Comparison of ENCODE assay signal across 17 cellular contexts in genomic region chr6:111354751-111355150, GRCh38.
"Had no signal": no experiment of that assay in that cellular context is flagged by ENCODE, and none has a peak within 500 bp of the region (broad histone marks: within the 10 kb centered on the region; RNA-seq: fewer than 3 reads in every experiment).

No MANE protein-coding gene starts in this region.

- H3K4me3 ChIP-seq: gastroesophageal sphincter, left lung, prostate gland, sigmoid colon, spleen had no signal

- ATAC-seq: activated CD8-positive, alpha-beta memory T cell treated with anti-CD3 and anti-CD28 coated beads, Interleukin-2, amount 10 ng/mL, durations not matched to agents 7 days and 5 days; activated naive CD8-positive, alpha-beta T cell treated with anti-CD3 and anti-CD28 coated beads, Interleukin-2, amount 50 U/mL, for 24 hours; T-cell had no signal

- H3K4me1 ChIP-seq: prostate gland had no signal

- H3K27me3 ChIP-seq: gastroesophageal sphincter, left lung, sigmoid colon, spleen had no signal

- H3K36me3 ChIP-seq: prostate gland had no signal

- H3K9me3 ChIP-seq: gastroesophageal sphincter, left lung, prostate gland, sigmoid colon, spleen had no signal

- DNase-seq: activated CD4-positive, alpha-beta memory T cell treated with anti-CD3 and anti-CD28 coated beads for 36 hours; activated CD4-positive, CD25-positive, alpha-beta regulatory T cell treated with anti-CD3 and anti-CD28 coated beads, Interleukin-2, amount 50 U/mL, for 72 hours; activated CD8-positive, alpha-beta memory T cell treated with anti-CD3 and anti-CD28 coated beads, Interleukin-2, amount 10 ng/mL, durations not matched to agents 7 days and 5 days; activated naive CD4-positive, alpha-beta T cell treated with anti-CD3 and anti-CD28 coated beads for 36 hours; activated naive CD8-positive, alpha-beta T cell treated with anti-CD3 and anti-CD28 coated beads, Interleukin-2, amount 50 U/mL, for 24 hours; activated T-cell treated with anti-CD3 and anti-CD28 coated beads, Interleukin-2, amount 50 U/mL, for 1 hour; aorta; islet precursor cell; left lung; nephron progenitor cell; sigmoid colon; spleen; stimulated activated CD4-positive, alpha-beta T cell treated with anti-CD3 and anti-CD28 coated beads, Interleukin-1b, Interleukin-23, amount 100 ng/mL, for 48 hours; T-cell; T-helper 9 cell had no signal

- H3K27ac ChIP-seq: gastroesophageal sphincter, prostate gland had no signal
